Comparison of ENCODE assay signal across 15 cellular contexts in genomic region chr5:38541174-38541724, GRCh38. TPM values are rescaled to one million over a fixed set of nuclear protein-coding genes. Genes with fewer than 3 reads are reported as not detected.
A peak's percentile ranks its signal among the peaks of the same experiment; 100 is the strongest.
DNase-seq lines count a peak whose midpoint lies in the region; ATAC-seq and TF ChIP-seq lines count a peak whose summit lies in the region.
"Had no signal": no experiment of that assay in that cellular context is flagged by ENCODE, and none has a peak within 500 bp of the region (broad histone marks: within the 10 kb centered on the region; RNA-seq: fewer than 3 reads in every experiment).

No MANE protein-coding gene starts in this region.

- intact Hi-C loops in thyroid gland (cut with DNase I), result no loop called here

- H3K4me3 ChIP-seq in thyroid gland (replicated peaks in 1 of 3), result no peak overlapping the region
- H3K4me3 ChIP-seq: upper lobe of right lung had no signal

- peaks cover 30% of the 10 kb centered on the region for H3K27me3 Mint-ChIP-seq in activated T-cell treated with anti-CD3 and anti-CD28 coated beads, Interleukin-2, amount 50 U/mL, for 72 hours (ENCODE audit: low read depth)

- DNase-seq in NCI-H2171 treated with DMSO at 0.1 percent for 48 hours (lab: John Stamatoyannopoulos, UW), result peak; percentile 62
- DNase-seq in NCI-H2171 (lab: John Stamatoyannopoulos, UW), result no peak
- DNase-seq in NCI-H510A treated with DMSO at 0.1 percent for 48 hours (lab: John Stamatoyannopoulos, UW), result peak; percentile 97
- no peak for DNase-seq in caudate nucleus (lab: John Stamatoyannopoulos, UW)
- no peak for DNase-seq in thyroid gland
- DNase-seq in activated T-cell treated with anti-CD3 and anti-CD28 coated beads, Interleukin-2, amount 50 U/mL, for 72 hours, result no peak
- DNase-seq: activated CD4-positive, alpha-beta memory T cell treated with anti-CD3 and anti-CD28 coated beads, Interleukin-2, amount 10 ng/mL, durations not matched to agents 7 days and 5 days; GOT3; NCI-H446; stimulated activated naive CD4-positive, alpha-beta T cell had no signal

- WGBS in thyroid gland, 2 donors, result 68 to 77% methylated on average over 2 of the region's 2 CpGs

- no peaks in the 10 kb centered on the region for H3K9me3 Mint-ChIP-seq in activated T-cell treated with anti-CD3 and anti-CD28 coated beads, Interleukin-2, amount 50 U/mL, for 72 hours
- H3K9me3 Mint-ChIP-seq: activated CD4-positive, alpha-beta memory T cell treated with anti-CD3 and anti-CD28 coated beads, Interleukin-2, amount 10 ng/mL, durations not matched to agents 7 days and 5 days had no signal

- H3K9me3 ChIP-seq in thyroid gland, result no peaks in the 10 kb centered on the region
- H3K9me3 ChIP-seq: upper lobe of right lung had no signal

- H3K36me3 Mint-ChIP-seq in activated T-cell treated with anti-CD3 and anti-CD28 coated beads, Interleukin-2, amount 50 U/mL, for 72 hours (ENCODE audit: insufficient read depth in 2 of 2), result no peaks in the 10 kb centered on the region
- H3K36me3 Mint-ChIP-seq: CD14-positive monocyte had no signal

- H3K36me3 ChIP-seq in thyroid gland, result no peaks in the 10 kb centered on the region
- H3K36me3 ChIP-seq: upper lobe of right lung had no signal

- TF ChIP-seq CTCF in thyroid gland (IDR thresholded peaks at IDR 0.05), result no peak

- ATAC-seq in activated T-cell treated with anti-CD3 and anti-CD28 coated beads, Interleukin-2, amount 50 U/mL, for 72 hours (replicated peaks in 1 of 2), result no peak
- ATAC-seq in GM19467 (IDR thresholded peaks at IDR 0.05; ENCODE audit: unreplicated experiment) (no peak), HG03175 (IDR thresholded peaks at IDR 0.05; ENCODE audit: unreplicated experiment) (no peak)

- no peak for TF ChIP-seq POLR2A in thyroid gland (IDR thresholded peaks at IDR 0.05)

- H3K27me3 ChIP-seq in thyroid gland, result no peaks in the 10 kb centered on the region
- H3K27me3 ChIP-seq: upper lobe of right lung had no signal

- H3K27ac ChIP-seq in caudate nucleus (ENCODE audit: low read depth, low read length), result peak overlapping the region; percentile 37
- peak overlapping the region; percentile 54 to 85 (median 80) for H3K27ac ChIP-seq in thyroid gland

- no peak overlapping the region for H3K27ac Mint-ChIP-seq in activated T-cell treated with anti-CD3 and anti-CD28 coated beads, Interleukin-2, amount 50 U/mL, for 72 hours
- H3K27ac Mint-ChIP-seq: activated CD4-positive, alpha-beta memory T cell treated with anti-CD3 and anti-CD28 coated beads, Interleukin-2, amount 10 ng/mL, durations not matched to agents 7 days and 5 days; CD14-positive monocyte had no signal

- no peak overlapping the region for H3K4me3 Mint-ChIP-seq in activated T-cell treated with anti-CD3 and anti-CD28 coated beads, Interleukin-2, amount 50 U/mL, for 72 hours
- H3K4me3 Mint-ChIP-seq: activated CD4-positive, alpha-beta memory T cell treated with anti-CD3 and anti-CD28 coated beads, Interleukin-2, amount 10 ng/mL, durations not matched to agents 7 days and 5 days; CD14-positive monocyte had no signal

- H3K4me1 Mint-ChIP-seq in activated T-cell treated with anti-CD3 and anti-CD28 coated beads, Interleukin-2, amount 50 U/mL, for 72 hours (ENCODE audit: low read depth), result no peaks in the 10 kb centered on the region
- H3K4me1 Mint-ChIP-seq: activated CD4-positive, alpha-beta memory T cell treated with anti-CD3 and anti-CD28 coated beads, Interleukin-2, amount 10 ng/mL, durations not matched to agents 7 days and 5 days; CD14-positive monocyte had no signal

- H3K4me1 ChIP-seq in thyroid gland, result peaks cover 77 to 80% of the 10 kb centered on the region in 2 donors

RNA-seq across cellular contexts. Expression of gene LIFR, which starts 15.2 kb away (rescaled TPM):
- total RNA-seq in thyroid gland, result 100 to 1,000 TPM; 172 to 446 (median 233) TPM
- total RNA-seq in activated T-cell treated with anti-CD3 and anti-CD28 coated beads, Interleukin-2, amount 50 U/mL, for 72 hours, result under 1 TPM; 0.05 to 0.23 TPM
- total RNA-seq: HT-29 had no signal

Comparison
In these comparisons a context has a peak if more than half of its experiments do, and no peak if none do; other contexts are left out.
1. DNase-seq: peak in NCI-H2171 treated with DMSO at 0.1 percent for 48 hours (single experiment) and NCI-H510A treated with DMSO at 0.1 percent for 48 hours (single experiment); none in NCI-H2171 (single experiment), caudate nucleus (0 of 61), thyroid gland (0 of 2) and activated T-cell treated with anti-CD3 and anti-CD28 coated beads, Interleukin-2, amount 50 U/mL, for 72 hours (0 of 2).
2. RNA of gene LIFR, which starts 15.2 kb away (total RNA-seq): 172 to 446 TPM in thyroid gland; 0.05 to 0.23 TPM in activated T-cell treated with anti-CD3 and anti-CD28 coated beads, Interleukin-2, amount 50 U/mL, for 72 hours; every median in the first group is over 100 times any median in the second.